Comparison of ENCODE assay signal across 1 cellular context in the genomic region with DNA sequence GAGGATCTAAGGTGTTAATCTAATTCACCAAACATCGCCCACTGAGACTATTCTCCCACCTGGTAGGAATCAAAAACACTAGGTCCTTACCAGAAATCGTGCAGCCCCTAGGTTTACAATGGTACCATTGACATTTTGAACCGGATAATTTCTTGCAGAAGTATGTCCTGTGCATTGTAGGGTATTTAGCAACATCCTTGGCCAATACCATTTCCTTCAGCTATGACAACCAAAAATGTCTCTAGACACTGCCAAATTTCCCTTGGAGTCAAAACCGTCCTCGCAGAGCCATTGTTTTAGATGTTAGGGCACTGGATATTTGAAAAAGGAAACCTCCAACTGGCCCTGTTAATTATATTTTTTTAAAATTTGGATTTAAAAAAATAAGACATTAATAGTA.
TF ChIP-seq lines count a peak whose summit lies in the region.

No MANE protein-coding gene starts in this region.

TF ChIP-seq in WTC11, 78 proteins besides CTCF, POLR2A, EP300 and RAD21 (continued from another document):
- no peak for TF ChIP-seq ETV6 (CRISPR knock-in tag; IDR thresholded peaks at IDR 0.05)
- no peak for TF ChIP-seq FOXP1 (CRISPR knock-in tag; IDR thresholded peaks at IDR 0.05; ENCODE audit: borderline replicate concordance)
- TF ChIP-seq NFYB (CRISPR knock-in tag; conservative IDR thresholded peaks at IDR 0.05; ENCODE audit: low read depth): no peak
- TF ChIP-seq ZNF219 (CRISPR knock-in tag; IDR thresholded peaks at IDR 0.05; ENCODE audit: borderline replicate concordance): no peak
- TF ChIP-seq ZNF121 (CRISPR knock-in tag; IDR thresholded peaks at IDR 0.05): no peak
- TF ChIP-seq, protein P1, sequence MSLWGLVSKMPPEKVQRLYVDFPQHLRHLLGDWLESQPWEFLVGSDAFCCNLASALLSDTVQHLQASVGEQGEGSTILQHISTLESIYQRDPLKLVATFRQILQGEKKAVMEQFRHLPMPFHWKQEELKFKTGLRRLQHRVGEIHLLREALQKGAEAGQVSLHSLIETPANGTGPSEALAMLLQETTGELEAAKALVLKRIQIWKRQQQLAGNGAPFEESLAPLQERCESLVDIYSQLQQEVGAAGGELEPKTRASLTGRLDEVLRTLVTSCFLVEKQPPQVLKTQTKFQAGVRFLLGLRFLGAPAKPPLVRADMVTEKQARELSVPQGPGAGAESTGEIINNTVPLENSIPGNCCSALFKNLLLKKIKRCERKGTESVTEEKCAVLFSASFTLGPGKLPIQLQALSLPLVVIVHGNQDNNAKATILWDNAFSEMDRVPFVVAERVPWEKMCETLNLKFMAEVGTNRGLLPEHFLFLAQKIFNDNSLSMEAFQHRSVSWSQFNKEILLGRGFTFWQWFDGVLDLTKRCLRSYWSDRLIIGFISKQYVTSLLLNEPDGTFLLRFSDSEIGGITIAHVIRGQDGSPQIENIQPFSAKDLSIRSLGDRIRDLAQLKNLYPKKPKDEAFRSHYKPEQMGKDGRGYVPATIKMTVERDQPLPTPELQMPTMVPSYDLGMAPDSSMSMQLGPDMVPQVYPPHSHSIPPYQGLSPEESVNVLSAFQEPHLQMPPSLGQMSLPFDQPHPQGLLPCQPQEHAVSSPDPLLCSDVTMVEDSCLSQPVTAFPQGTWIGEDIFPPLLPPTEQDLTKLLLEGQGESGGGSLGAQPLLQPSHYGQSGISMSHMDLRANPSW (CRISPR knock-in tag; conservative IDR thresholded peaks at IDR 0.05; ENCODE audit: low read depth): no peak
